In genomic region chrX:154355776-154356140, GRCh38 we compare ENCODE assay signal across 1 cellular context.
TF ChIP-seq lines count a peak whose summit lies in the region.

No MANE protein-coding gene starts in this region.

TF ChIP-seq in SK-N-SH, 30 proteins besides CTCF, POLR2A, EP300 and RAD21 (continued from another document):
- TF ChIP-seq USF2 (IDR thresholded peaks at IDR 0.05; ENCODE audit: borderline replicate concordance, low read depth, low read length) (no peak), MEF2A (IDR thresholded peaks at IDR 0.05; ENCODE audit: borderline replicate concordance, low read depth) (no peak), POLR2AphosphoS5 (IDR thresholded peaks at IDR 0.05; ENCODE audit: low read depth, low read length) (no peak), NFIC (IDR thresholded peaks at IDR 0.05; ENCODE audit: borderline replicate concordance) (peak; percentile 12; the same call in 1 of the 2 replicates)
